ENCODE assay signal across 1 cellular context in the genomic region with DNA sequence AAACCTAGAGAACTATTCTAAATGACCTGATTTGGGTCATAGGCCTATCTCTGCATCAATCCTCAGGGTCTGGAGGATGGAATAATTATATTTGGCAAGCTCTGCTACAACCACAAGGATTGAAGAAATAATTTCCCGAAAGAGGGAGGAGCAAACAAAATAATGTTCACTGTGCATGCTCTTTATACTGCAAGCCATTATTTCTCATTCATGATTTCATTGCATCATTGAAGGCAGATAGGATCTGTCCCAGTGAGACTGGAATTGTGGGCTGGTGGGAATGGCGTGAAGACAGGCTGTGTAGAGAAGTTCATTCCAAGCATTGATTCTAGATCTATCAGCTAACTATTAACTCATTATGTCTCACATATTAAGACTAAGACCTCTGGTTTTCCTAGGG.
TF ChIP-seq lines count a peak whose summit lies in the region.

No MANE protein-coding gene starts in this region.

TF ChIP-seq in K562, 482 proteins besides CTCF, POLR2A, EP300 and RAD21:
- TF ChIP-seq MEF2D (tag; conservative IDR thresholded peaks at IDR 0.05; ENCODE audit: low read depth) (no peak), SMAD4 (CRISPR knock-in tag; conservative IDR thresholded peaks at IDR 0.05) (no peak), MTA2 (IDR thresholded peaks at IDR 0.05; ENCODE audit: low read depth) (no peak), CEBPB (tag; IDR thresholded peaks at IDR 0.05) (0 out of 2 replicates have a peak, but pooled peaks have one; percentile 24), ARNT (IDR thresholded peaks at IDR 0.05) (no peak), CEBPG (CRISPR knock-in tag; IDR thresholded peaks at IDR 0.05) (no peak), CEBPG (tag; conservative IDR thresholded peaks at IDR 0.05 in 1 of 2, IDR thresholded peaks at IDR 0.05 in 1 of 2) (peak in 1 of 2 experiments; percentile 43; a peak in 2 of 4 replicates)
- TF ChIP-seq, protein P1, sequence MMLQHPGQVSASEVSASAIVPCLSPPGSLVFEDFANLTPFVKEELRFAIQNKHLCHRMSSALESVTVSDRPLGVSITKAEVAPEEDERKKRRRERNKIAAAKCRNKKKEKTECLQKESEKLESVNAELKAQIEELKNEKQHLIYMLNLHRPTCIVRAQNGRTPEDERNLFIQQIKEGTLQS (IDR thresholded peaks at IDR 0.05) = peak; percentile 51
- TF ChIP-seq, protein P1 (CRISPR knock-in tag; conservative IDR thresholded peaks at IDR 0.05) = no peak
